ENCODE assay signal across 9 cellular contexts in genomic region chr16:82629441-82630027, GRCh38. TPM values are rescaled to one million over a fixed set of nuclear protein-coding genes. Genes with fewer than 3 reads are reported as not detected.
DNase-seq lines count a peak whose midpoint lies in the region; ATAC-seq, FAIRE-seq and TF ChIP-seq lines count a peak whose summit lies in the region.
"Had no signal": no experiment of that assay in that cellular context is flagged by ENCODE, and none has a peak within 500 bp of the region (broad histone marks: within the 10 kb centered on the region; RNA-seq: fewer than 3 reads in every experiment).

No MANE protein-coding gene starts in this region.

- no peak for ATAC-seq in GM18519 (IDR thresholded peaks at IDR 0.05; ENCODE audit: low FRiP score, unreplicated experiment)
- ATAC-seq in T-cell (replicated peaks in 1 of 4), result no peak

- no peaks in the 10 kb centered on the region for H3K36me3 Mint-ChIP-seq in T-cell

- TF ChIP-seq CTCF in brain microvascular endothelial cell (IDR thresholded peaks at IDR 0.05; ENCODE audit: low read depth, low read length, missing control alignments), result no peak

- H3K27ac ChIP-seq in brain microvascular endothelial cell, result peak overlapping the region; percentile 81

- peaks cover 59 to 61% of the 10 kb centered on the region in 2 donors for H3K27me3 Mint-ChIP-seq in T-cell

- H3K4me1 Mint-ChIP-seq in T-cell, result peaks cover 0 to 10% (median 0%) of the 10 kb centered on the region in 3 donors

- in situ Hi-C loops in brain microvascular endothelial cell (cut with HindIII; ENCODE audit: low pct_ligation_motif_present, low sequenced_read_pairs), result loop anchor here (25.0 kb wide), 1 partner anchor 433 kb away; no protein-coding TSS in a partner anchor

- DNase-seq in HS-27A (ENCODE audit: low read depth) (peak; percentile 95), brain microvascular endothelial cell (peak; percentile 41), islet precursor cell (peak; percentile 91), urothelium cell line (ENCODE audit: low spot score) (peak; percentile 62), T-cell (no peak), mesenteric fat pad (ENCODE audit: low spot score) (no peak)
- DNase-seq: activated CD4-positive, alpha-beta T cell treated with anti-CD3 and anti-CD28 coated beads, Interleukin-2, amount 50 U/mL, for 48 hours; NCI-H1694 treated with DMSO at 0.1 percent for 48 hours had no signal

- H3K9me3 Mint-ChIP-seq in T-cell, result no peaks in the 10 kb centered on the region

- no peak overlapping the region for H3K27ac Mint-ChIP-seq in T-cell

- H3K4me3 ChIP-seq in brain microvascular endothelial cell (ENCODE audit: low read depth, low read length), result peak overlapping the region; percentile 22

- no peak for FAIRE-seq in urothelium cell line (lab: Jason Lieb, UNC)

- CTCF ChIA-PET in T-cell (lab: Charles Lee), result no interaction called here

- H3K27me3 ChIP-seq in brain microvascular endothelial cell (replicated peaks), result no peaks in the 10 kb centered on the region

- POLR2A ChIA-PET in T-cell (lab: Charles Lee), result no interaction called here

- no peaks in the 10 kb centered on the region for H3K36me3 ChIP-seq in brain microvascular endothelial cell (replicated peaks)

- no peak overlapping the region for H3K4me3 Mint-ChIP-seq in T-cell

RNA-seq across cellular contexts. Expression of gene CDH13, which starts 2.8 kb away (rescaled TPM):
- not detected for total RNA-seq in T-cell
- 18.3 TPM for total RNA-seq in mesenteric fat pad

Comparison
In these comparisons a context has a peak if more than half of its experiments do, and no peak if none do; other contexts are left out.
1. DNase-seq: peak in HS-27A (single experiment), brain microvascular endothelial cell (single experiment), islet precursor cell (single experiment) and urothelium cell line (single experiment); none in T-cell (0 of 34) and mesenteric fat pad (single experiment).
2. RNA of gene CDH13, which starts 2.8 kb away (total RNA-seq): 18.3 TPM in mesenteric fat pad (single experiment); not detected in T-cell; every median in the first group is over 10 times any median in the second.